Comparison of ENCODE assay signal across 8 cellular contexts in genomic region chr14:81465002-81465392, GRCh38.
DNase-seq lines count a peak whose midpoint lies in the region; ATAC-seq, FAIRE-seq and TF ChIP-seq lines count a peak whose summit lies in the region.
"Not testable (repeated sequence)": the region's sequence is repeated elsewhere in the genome, so short reads cannot be mapped to it uniquely, and the experiment has no call there.

No MANE protein-coding gene starts in this region.

- intact Hi-C loops in GM12878 (cut with micrococcal nuclease; ENCODE audit: unreplicated experiment); stomach (cut with DNase I; ENCODE audit: low total_unique reads): not testable (repeated sequence)
- intact Hi-C loops in natural killer cell (cut with micrococcal nuclease), result loop anchor here (2.0 kb wide), 2 partner anchors 468 to 510 kb away; partner anchors contain the start of gene TSHR

- not testable (repeated sequence) for H3K4me1 ChIP-seq in BLaER1 treated with 17β-estradiol and CSF1 and Interleukin-3, amounts not matched to agents 10 nM and 100 nM
- peaks cover 11% of the 10 kb centered on the region for H3K4me1 ChIP-seq in GM12878 (ENCODE audit: control insufficient read depth, insufficient read depth, low read length)
- peaks cover 0 to 11% (median 0%) of the 10 kb centered on the region in 3 donors for H3K4me1 ChIP-seq in gastroesophageal sphincter
- H3K4me1 ChIP-seq in stomach, result peaks cover 0 to 12% (median 4%) of the 10 kb centered on the region in 4 donors

- H2AFZ ChIP-seq in GM12878 (ENCODE audit: control insufficient read depth, low read depth, low read length), result peak overlapping the region; percentile 100

- peak overlapping the region; percentile 74 for H3K27ac Mint-ChIP-seq in T-helper 17 cell
- H3K27ac Mint-ChIP-seq in natural killer cell, result peak overlapping the region; percentile 77 to 87

- H3K4me3 Mint-ChIP-seq in T-helper 17 cell (peak overlapping the region; percentile 87), natural killer cell (peak overlapping the region; percentile 90)

- not testable (repeated sequence) for H3K9me3 ChIP-seq in BLaER1 treated with 17β-estradiol and CSF1 and Interleukin-3, amounts not matched to agents 10 nM and 100 nM (replicated peaks in 1 of 11); T-helper 17 cell (ENCODE audit: control insufficient read depth, low read length, poor library complexity, severe bottlenecking); GM12878 (replicated peaks; ENCODE audit: control insufficient read depth, insufficient read depth, low read length); gastroesophageal sphincter; stomach

- not testable (repeated sequence) for H4K20me1 ChIP-seq in BLaER1 treated with 17β-estradiol and CSF1 and Interleukin-3, amounts not matched to agents 10 nM and 100 nM; GM12878 (ENCODE audit: control insufficient read depth, insufficient read depth)

- H3K4me3 ChIP-seq in BLaER1 treated with 17β-estradiol and CSF1 and Interleukin-3, amounts not matched to agents 10 nM and 100 nM, result peak overlapping the region; percentile 42 to 69 (median 56); a peak in 19 of 20 replicates
- H3K4me3 ChIP-seq in GM12878 (peak overlapping the region; percentile 77; the same call in 1 of the 2 replicates), gastroesophageal sphincter (peak overlapping the region; percentile 39 to 46), stomach (peak overlapping the region; percentile 31 to 51 (median 42))

- not testable (repeated sequence) for TF ChIP-seq CTCF in GM12878 (IDR thresholded peaks at IDR 0.05 in 2 of 3, conservative IDR thresholded peaks at IDR 0.05 in 1 of 3; ENCODE audit: control insufficient read depth in 2 of 3, extremely low read depth in 1 of 3, insufficient read depth in 1 of 3, low read depth in 3 of 3, low read length in 3 of 3); gastroesophageal sphincter (IDR thresholded peaks at IDR 0.05); natural killer cell (IDR thresholded peaks at IDR 0.05); stomach (IDR thresholded peaks at IDR 0.05)

- H3K4me2 ChIP-seq in BLaER1 treated with 17β-estradiol and CSF1 and Interleukin-3, amounts not matched to agents 10 nM and 100 nM, result peak overlapping the region; percentile 29 to 77 (median 65); a peak in 21 of 22 replicates
- H3K4me2 ChIP-seq in GM12878 (ENCODE audit: control insufficient read depth, insufficient read depth), result peak overlapping the region; percentile 96

- SMC1A ChIA-PET in GM12878 (lab: Charles Lee; ENCODE audit: uncharacterized antibody, unreplicated experiment), result interaction anchor here (0.6 to 4.7 kb wide), 20 partner anchors 8 to 523 kb away, joined by 3 to 47 read pairs (median 4); no protein-coding TSS in a partner anchor

- not testable (repeated sequence) for H3K27me3 Mint-ChIP-seq in T-helper 17 cell; natural killer cell (ENCODE audit: low read depth in 2 of 2)

- H3K27me3 ChIP-seq in BLaER1 treated with 17β-estradiol and CSF1 and Interleukin-3, amounts not matched to agents 10 nM and 100 nM; GM12878 (replicated peaks in 1 of 2; ENCODE audit: control insufficient read depth in 2 of 2, insufficient read depth in 2 of 2, low read length in 1 of 2); gastroesophageal sphincter; stomach: not testable (repeated sequence)

- TF ChIP-seq RAD21 in GM12878 (IDR thresholded peaks at IDR 0.05; ENCODE audit: insufficient read depth, low read depth, low read length), result not testable (repeated sequence)

- not testable (repeated sequence) for BruUV-seq in GM12878 (replicated peaks; lab: Mats Ljungman, UMichigan)

- not testable (repeated sequence) for H3K4me1 Mint-ChIP-seq in T-helper 17 cell, natural killer cell

- peak overlapping the region; percentile 67 to 91 (median 86) for H3K27ac ChIP-seq in BLaER1 treated with 17β-estradiol and CSF1 and Interleukin-3, amounts not matched to agents 10 nM and 100 nM
- H3K27ac ChIP-seq in GM12878 (ENCODE audit: control insufficient read depth, insufficient read depth) (peak overlapping the region; percentile 83), gastroesophageal sphincter (peak overlapping the region in 1 of 4 donors; percentile 27), stomach (peak overlapping the region in 4 of 5 donors; percentile 32 to 63 (median 50))

- FAIRE-seq in GM12878 (lab: Jason Lieb, UNC), result not testable (repeated sequence)

- TF ChIP-seq EP300 in GM12878 (IDR thresholded peaks at IDR 0.05; ENCODE audit: borderline replicate concordance in 1 of 2, control insufficient read depth in 1 of 2, low read depth in 2 of 2, low read length in 2 of 2); gastroesophageal sphincter (IDR thresholded peaks at IDR 0.05); stomach (IDR thresholded peaks at IDR 0.05): not testable (repeated sequence)

- RAD21 ChIA-PET in GM12878 (lab: Charles Lee; ENCODE audit: unreplicated experiment), result interaction anchor here (0.6 to 2.1 kb wide), 10 partner anchors 11 to 468 kb away, joined by 3 to 48 read pairs (median 4); no protein-coding TSS in a partner anchor

- CTCF ChIA-PET in GM12878 (lab: Yijun Ruan, JAX), result interaction anchor here (0.6 to 4.6 kb wide), 40 partner anchors 8 to 744 kb away, joined by 3 to 101 read pairs (median 4); partner anchors contain the start of gene CEP128

- DNase-seq in T-helper 17 cell; GM12878 (ENCODE audit: low read depth, low spot score); natural killer cell; stomach: not testable (repeated sequence)

- peak overlapping the region; percentile 76 to 87 (median 84); a peak in 21 of 22 replicates for H3K9ac ChIP-seq in BLaER1 treated with 17β-estradiol and CSF1 and Interleukin-3, amounts not matched to agents 10 nM and 100 nM
- H3K9ac ChIP-seq in GM12878 (ENCODE audit: control insufficient read depth, insufficient read depth, low read length), result peak overlapping the region; percentile 69

- not testable (repeated sequence) for H3K9me3 Mint-ChIP-seq in natural killer cell

- POLR2A ChIA-PET in GM12878 (lab: Charles Lee), result interaction anchor here (1.6 kb wide), 1 partner anchor 69 kb away, joined by 5 read pairs; the partner anchor contains the start of gene SEL1L

- not testable (repeated sequence) for TF ChIP-seq POLR2A in GM12878 (IDR thresholded peaks at IDR 0.05; ENCODE audit: low read depth, low read length); gastroesophageal sphincter (IDR thresholded peaks at IDR 0.05); stomach (IDR thresholded peaks at IDR 0.05)

- H3K79me2 ChIP-seq in GM12878 (ENCODE audit: control insufficient read depth, insufficient read depth, low read length), result not testable (repeated sequence)

- in situ Hi-C loops in GM12878 (cut with MboI), result loop anchor here (5.0 kb wide), 1 partner anchor 508 kb away; the partner anchor contains the start of gene TSHR

- not testable (repeated sequence) for H3K36me3 Mint-ChIP-seq in T-helper 17 cell (ENCODE audit: low read depth); natural killer cell

- WGBS in GM12878 (ENCODE audit: insufficient coverage, insufficient replicate concordance, low lambda C conversion rate, missing lambda C conversion rate), result 51% methylated on average over 11 of the region's 11 CpGs
- 8 to 28% methylated on average over 4 to 11 of the region's 11 CpGs for WGBS in gastroesophageal sphincter (ENCODE audit: low coverage in 1 of 2), 2 donors
- 39 to 49% (median 43%) methylated on average over 11 of the region's 11 CpGs for WGBS in stomach, 5 donors

- not testable (repeated sequence) for H3K36me3 ChIP-seq in BLaER1 treated with 17β-estradiol and CSF1 and Interleukin-3, amounts not matched to agents 10 nM and 100 nM; GM12878 (ENCODE audit: control insufficient read depth in 2 of 2, insufficient read depth in 2 of 2, low read length in 1 of 2); gastroesophageal sphincter; stomach

- ATAC-seq in GM21515 (IDR thresholded peaks at IDR 0.05; ENCODE audit: unreplicated experiment) (peak; percentile 15), HG03457 (IDR thresholded peaks at IDR 0.05; ENCODE audit: unreplicated experiment) (peak; percentile 5), T-helper 17 cell (peak; percentile 32), GM12878 (peak; percentile 14; the same call in 1 of the 3 replicates), natural killer cell (peak; percentile 39 to 46 (median 46))
- ATAC-seq in gastroesophageal sphincter, result not testable (repeated sequence)
